Comparison of ENCODE assay signal across 9 cellular contexts in genomic region chrX:139783959-139784358, GRCh38.
"Had no signal": no experiment of that assay in that cellular context is flagged by ENCODE, and none has a peak within 500 bp of the region (broad histone marks: within the 10 kb centered on the region; RNA-seq: fewer than 3 reads in every experiment).

No MANE protein-coding gene starts in this region.

- H3K9me3 ChIP-seq: HAP-1 had no signal

- H3K27ac ChIP-seq: GM23248, HL-60 had no signal

- H3K4me3 Mint-ChIP-seq: HFFc6 had no signal

- H3K9me3 Mint-ChIP-seq: HFFc6 had no signal

- ATAC-seq: HCT116, K562 had no signal

- H3K4me1 ChIP-seq: HAP-1 had no signal

- H3K27ac Mint-ChIP-seq: HFFc6 had no signal

- H3K4me3 ChIP-seq: GM23248, HAP-1, K562 had no signal

- DNase-seq: GM23248, GOT3, H7, HFFc6, IMR-90 had no signal
